In genomic region chr3:179179979-179180758, GRCh38 we compare ENCODE assay signal across 11 cellular contexts. TPM values are rescaled to one million over a fixed set of nuclear protein-coding genes. Genes with fewer than 3 reads are reported as not detected.
DNase-seq lines count a peak whose midpoint lies in the region; ATAC-seq, FAIRE-seq and TF ChIP-seq lines count a peak whose summit lies in the region.
"Had no signal": no experiment of that assay in that cellular context is flagged by ENCODE, and none has a peak within 500 bp of the region (broad histone marks: within the 10 kb centered on the region; RNA-seq: fewer than 3 reads in every experiment).

No MANE protein-coding gene starts in this region.

- peak; percentile 56 for ATAC-seq in CD4-positive, alpha-beta T cell (ENCODE audit: poor library complexity)
- ATAC-seq in HG02884 (IDR thresholded peaks at IDR 0.05; ENCODE audit: unreplicated experiment): no peak
- ATAC-seq: HCT116 had no signal

- no peaks in the 10 kb centered on the region for H3K36me3 Mint-ChIP-seq in CD4-positive, alpha-beta T cell (ENCODE audit: low read depth)
- no peaks in the 10 kb centered on the region for H3K36me3 Mint-ChIP-seq in HFFc6 (ENCODE audit: low read depth)

- CTCF ChIA-PET in CD4-positive, alpha-beta T cell (lab: Charles Lee): no interaction called here

- no peaks in the 10 kb centered on the region for H3K9me3 Mint-ChIP-seq in CD4-positive, alpha-beta T cell
- no peaks in the 10 kb centered on the region for H3K9me3 Mint-ChIP-seq in HFFc6

- H3K27me3 Mint-ChIP-seq in CD4-positive, alpha-beta T cell: no peaks in the 10 kb centered on the region
- H3K27me3 Mint-ChIP-seq in HFFc6 (ENCODE audit: insufficient read depth): no peaks in the 10 kb centered on the region

- FAIRE-seq in islet of Langerhans (lab: Jason Lieb, UNC): peak; percentile 5

- intact Hi-C loops in CD4-positive, alpha-beta T cell (cut with DNase I, micrococcal nuclease): no loop called here

- no peaks in the 10 kb centered on the region for H3K27me3 ChIP-seq in CD4-positive, alpha-beta T cell (ENCODE audit: control insufficient read depth, insufficient read depth, low read length)

- no peak for TF ChIP-seq CTCF in CD4-positive, alpha-beta T cell (IDR thresholded peaks at IDR 0.05)
- TF ChIP-seq CTCF in HFFc6 (IDR thresholded peaks at IDR 0.05): no peak

- POLR2A ChIA-PET in CD4-positive, alpha-beta T cell (lab: Charles Lee): interaction anchor here (1.2 kb wide), 1 partner anchor 31 kb away, joined by 5 read pairs; no protein-coding TSS in a partner anchor

- no peak overlapping the region for H3K27ac Mint-ChIP-seq in CD4-positive, alpha-beta T cell
- H3K27ac Mint-ChIP-seq in HFFc6: no peak overlapping the region

- H3K4me1 Mint-ChIP-seq in CD4-positive, alpha-beta T cell (ENCODE audit: low read depth): peaks cover 45% of the 10 kb centered on the region
- peaks cover 8% of the 10 kb centered on the region for H3K4me1 Mint-ChIP-seq in HFFc6 (ENCODE audit: low read depth)

- no peak for DNase-seq in CD4-positive, alpha-beta T cell
- DNase-seq in HFFc6 (peak; percentile 4), amniotic epithelial cell (ENCODE audit: low read depth) (peak; percentile 86), SKM-1 (lab: John Stamatoyannopoulos, UW; ENCODE audit: unreplicated experiment) (no peak), hypothalamus (lab: John Stamatoyannopoulos, UW) (no peak)
- no peak for DNase-seq in activated effector memory CD4-positive, alpha-beta T cell treated with anti-CD3 and anti-CD28 coated beads, Interleukin-2, amount 50 U/mL, for 16 hours
- DNase-seq: activated CD4-positive, alpha-beta T cell treated with anti-CD3 and anti-CD28 coated beads, Interleukin-2, amount 50 U/mL, for 48 hours; DND-41 had no signal

- no peak overlapping the region for H3K27ac ChIP-seq in CD4-positive, alpha-beta T cell (ENCODE audit: low read depth, low read length)

- H3K9me3 ChIP-seq in CD4-positive, alpha-beta T cell (ENCODE audit: control insufficient read depth, low read length): no peaks in the 10 kb centered on the region

- no peak overlapping the region for H3K4me3 Mint-ChIP-seq in CD4-positive, alpha-beta T cell
- no peak overlapping the region for H3K4me3 Mint-ChIP-seq in HFFc6

RNA-seq across cellular contexts. Expression of gene PIK3CA, which starts 32.0 kb away (rescaled TPM):
- total RNA-seq in CD4-positive, alpha-beta T cell: 10 to 100 TPM; 57.1 to 63.1 TPM
- total RNA-seq in HFFc6 (2021; fragmentation: NEBNext Ultra II Directional; extraction: Animal tissue kit (Norgen Biotek cat#: 25700)): 10 to 100 TPM; 16.1 to 21.2 (median 19.7) TPM

Comparison
In these comparisons a context has a peak if more than half of its experiments do, and no peak if none do; other contexts are left out.
1. DNase-seq: peak in HFFc6 (single experiment) and amniotic epithelial cell (single experiment); none in CD4-positive, alpha-beta T cell (0 of 10), SKM-1 (single experiment), activated effector memory CD4-positive, alpha-beta T cell treated with anti-CD3 and anti-CD28 coated beads, Interleukin-2, amount 50 U/mL, for 16 hours (single experiment) and hypothalamus (0 of 51).